In the genomic region with DNA sequence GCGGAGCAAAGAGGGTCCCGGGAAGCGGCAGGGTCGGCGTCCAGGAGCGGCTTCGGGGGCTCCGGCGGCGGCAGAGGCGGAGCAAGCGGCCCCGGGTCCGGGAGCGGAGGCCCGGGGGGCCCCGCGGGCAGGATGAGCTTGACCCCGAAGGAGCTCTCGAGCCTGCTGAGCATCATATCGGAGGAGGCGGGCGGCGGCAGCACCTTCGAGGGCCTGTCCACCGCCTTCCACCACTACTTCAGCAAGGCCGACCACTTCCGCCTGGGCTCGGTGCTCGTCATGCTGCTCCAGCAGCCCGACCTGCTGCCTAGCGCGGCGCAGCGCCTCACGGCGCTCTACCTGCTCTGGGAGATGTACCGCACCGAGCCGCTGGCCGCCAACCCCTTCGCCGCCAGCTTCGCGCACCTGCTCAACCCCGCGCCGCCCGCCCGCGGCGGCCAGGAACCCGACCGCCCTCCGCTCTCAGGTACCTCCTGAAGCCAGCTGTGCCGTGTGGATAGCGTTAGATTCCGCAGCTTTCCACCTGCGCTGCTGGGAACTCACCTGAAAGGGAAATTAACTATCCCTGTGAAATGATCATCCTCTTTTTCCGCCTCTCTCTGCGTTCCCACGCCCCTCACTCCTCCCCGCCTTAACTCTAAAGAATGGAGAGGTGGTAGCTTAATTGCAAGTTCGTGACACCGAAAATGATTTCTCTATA, we compare ENCODE assay signal across 8 cellular contexts. TPM values are rescaled to one million over a fixed set of nuclear protein-coding genes. Genes with fewer than 3 reads are reported as not detected.
A peak's percentile ranks its signal among the peaks of the same experiment; 100 is the strongest.
DNase-seq lines count a peak whose midpoint lies in the region; ATAC-seq and TF ChIP-seq lines count a peak whose summit lies in the region.

No MANE protein-coding gene starts in this region.

- H3K36me3 ChIP-seq in BLaER1 (peaks cover 23% of the 10 kb centered on the region), OCI-LY3 (replicated peaks; ENCODE audit: low read depth, low read length) (peaks cover 15% of the 10 kb centered on the region), thoracic aorta (peaks cover 4% of the 10 kb centered on the region)

- peaks cover 42% of the 10 kb centered on the region for H3K79me2 ChIP-seq in OCI-LY3 (ENCODE audit: low read length)

- peaks cover 38% of the 10 kb centered on the region for H3K36me3 Mint-ChIP-seq in activated T-helper 17 cell treated with anti-CD3 and anti-CD28 coated beads, Interleukin-2, amount 50 U/mL, for 72 hours (ENCODE audit: low read depth)
- H3K36me3 Mint-ChIP-seq in osteocyte (ENCODE audit: unreplicated experiment): peaks cover 5% of the 10 kb centered on the region

- H3K4me3 ChIP-seq in BLaER1: peak overlapping the region; percentile 100
- peak overlapping the region; percentile 93 for H3K4me3 ChIP-seq in OCI-LY3 (ENCODE audit: low read length)
- H3K4me3 ChIP-seq in thoracic aorta: peak overlapping the region; percentile 86

- H3K27me3 Mint-ChIP-seq in activated T-helper 17 cell treated with anti-CD3 and anti-CD28 coated beads, Interleukin-2, amount 50 U/mL, for 72 hours: no peaks in the 10 kb centered on the region
- H3K27me3 Mint-ChIP-seq in osteocyte (ENCODE audit: unreplicated experiment): no peaks in the 10 kb centered on the region

- no peak for TF ChIP-seq CTCF in OCI-LY3 (IDR thresholded peaks at IDR 0.05; ENCODE audit: low read depth, low read length)
- TF ChIP-seq CTCF in foreskin keratinocyte (conservative IDR thresholded peaks at IDR 0.05): no peak
- TF ChIP-seq CTCF in osteocyte (IDR thresholded peaks at IDR 0.05): no peak
- no peak for TF ChIP-seq CTCF in thoracic aorta (IDR thresholded peaks at IDR 0.05)

- H3K4me2 ChIP-seq in BLaER1: peak overlapping the region; percentile 87
- H3K4me2 ChIP-seq in OCI-LY3 (ENCODE audit: low read length): peak overlapping the region; percentile 95

- H3K9me3 Mint-ChIP-seq in activated T-helper 17 cell treated with anti-CD3 and anti-CD28 coated beads, Interleukin-2, amount 50 U/mL, for 72 hours: no peaks in the 10 kb centered on the region
- no peaks in the 10 kb centered on the region for H3K9me3 Mint-ChIP-seq in osteocyte (ENCODE audit: unreplicated experiment)

- H3K9me3 ChIP-seq in BLaER1 (no peaks in the 10 kb centered on the region), OCI-LY3 (ENCODE audit: insufficient read depth, low read length) (no peaks in the 10 kb centered on the region), thoracic aorta (no peaks in the 10 kb centered on the region)

- H3K27ac ChIP-seq in BLaER1: peak overlapping the region; percentile 98
- peak overlapping the region; percentile 70 for H3K27ac ChIP-seq in OCI-LY3 (ENCODE audit: low read length)
- H3K27ac ChIP-seq in foreskin keratinocyte: peak overlapping the region; percentile 85
- H3K27ac ChIP-seq in thoracic aorta: peak overlapping the region; percentile 80 to 82

- H2AFZ ChIP-seq in OCI-LY3 (ENCODE audit: low read depth, low read length): peak overlapping the region; percentile 54; the same call in 1 of the 2 replicates

- H4K20me1 ChIP-seq in BLaER1 (peaks cover 49% of the 10 kb centered on the region), OCI-LY3 (ENCODE audit: insufficient read depth, low read length) (peaks cover 30% of the 10 kb centered on the region)

- peak overlapping the region; percentile 93 for H3K27ac Mint-ChIP-seq in activated T-helper 17 cell treated with anti-CD3 and anti-CD28 coated beads, Interleukin-2, amount 50 U/mL, for 72 hours
- H3K27ac Mint-ChIP-seq in osteocyte (ENCODE audit: unreplicated experiment): peak overlapping the region; percentile 96

- ATAC-seq in GM19043 (IDR thresholded peaks at IDR 0.05; ENCODE audit: low read depth, unreplicated experiment) (peak; percentile 41), HG03354 (IDR thresholded peaks at IDR 0.05; ENCODE audit: poor library complexity, severe bottlenecking, unreplicated experiment) (peak; percentile 65), foreskin keratinocyte (peak; percentile 74), thoracic aorta (ENCODE audit: insufficient number of reproducible peaks, low FRiP score, low read depth) (peak; percentile 22)
- ATAC-seq in activated T-helper 17 cell treated with anti-CD3 and anti-CD28 coated beads, Interleukin-2, amount 50 U/mL, for 72 hours (replicated peaks): peak; percentile 76

- peak; percentile 46 to 65 for DNase-seq in foreskin keratinocyte
- DNase-seq in osteocyte (ENCODE audit: extremely low spot score, unreplicated experiment): peak; percentile 87
- peak; percentile 26 for DNase-seq in thoracic aorta (ENCODE audit: low spot score)

- peak overlapping the region; percentile 87 for H3K4me3 Mint-ChIP-seq in activated T-helper 17 cell treated with anti-CD3 and anti-CD28 coated beads, Interleukin-2, amount 50 U/mL, for 72 hours
- peak overlapping the region; percentile 94 for H3K4me3 Mint-ChIP-seq in osteocyte (ENCODE audit: unreplicated experiment)

- peaks cover 19% of the 10 kb centered on the region for H3K4me1 Mint-ChIP-seq in activated T-helper 17 cell treated with anti-CD3 and anti-CD28 coated beads, Interleukin-2, amount 50 U/mL, for 72 hours
- peaks cover 28% of the 10 kb centered on the region for H3K4me1 Mint-ChIP-seq in osteocyte (ENCODE audit: unreplicated experiment)

- H3K27me3 ChIP-seq in BLaER1 (no peaks in the 10 kb centered on the region), OCI-LY3 (ENCODE audit: low read depth, low read length) (no peaks in the 10 kb centered on the region), foreskin keratinocyte (no peaks in the 10 kb centered on the region), thoracic aorta (replicated peaks; ENCODE audit: insufficient read depth) (no peaks in the 10 kb centered on the region)

- H3K9ac ChIP-seq in BLaER1 (peak overlapping the region; percentile 99), OCI-LY3 (ENCODE audit: low read length) (peak overlapping the region; percentile 93)

- H3K4me1 ChIP-seq in BLaER1 (peaks cover 37% of the 10 kb centered on the region), OCI-LY3 (ENCODE audit: low read length) (peaks cover 18% of the 10 kb centered on the region), foreskin keratinocyte (peaks cover 2% of the 10 kb centered on the region), thoracic aorta (ENCODE audit: control insufficient read depth in 1 of 2, low read depth in 2 of 2) (peaks cover 21 to 29% of the 10 kb centered on the region in 2 donors)

RNA-seq across cellular contexts. Expression of a gene that starts 0.5 kb away (rescaled TPM):
- 10 to 100 TPM; 38.5 to 56.1 TPM for total RNA-seq in activated T-helper 17 cell treated with anti-CD3 and anti-CD28 coated beads, Interleukin-2, amount 50 U/mL, for 72 hours
- total RNA-seq in foreskin keratinocyte: 55.9 and 59.7 TPM in 2 replicates
- polyA plus RNA-seq in foreskin keratinocyte: 30.5 and 35.4 TPM in 2 replicates
- 31.4 and 36.8 TPM in 2 replicates for total RNA-seq in osteocyte
- 10 to 100 TPM; 27.8 to 34.2 TPM for total RNA-seq in thoracic aorta

RNA-seq across cellular contexts. Expression of a gene that starts 55.3 kb away (rescaled TPM):
- total RNA-seq in activated T-helper 17 cell treated with anti-CD3 and anti-CD28 coated beads, Interleukin-2, amount 50 U/mL, for 72 hours: 100 to 1,000 TPM in 1 of 2 donors, 10 to 100 TPM in 1; 83.5 to 108 TPM
- total RNA-seq in foreskin keratinocyte (53.6 and 55.9 TPM in 2 replicates), osteocyte (31.8 and 34.7 TPM in 2 replicates), thoracic aorta (100 to 1,000 TPM; 106 to 152 TPM)
- polyA plus RNA-seq in foreskin keratinocyte: 33.0 and 37.9 TPM in 2 replicates

Comparison
In these comparisons a context has a peak if more than half of its experiments do, and no peak if none do; other contexts are left out.
1. Peak in every context shown above with its lines: DNase-seq, ATAC-seq, H3K4me3 ChIP-seq and H3K27ac ChIP-seq.
2. ATAC-seq: peak in every context shown above with its lines; median percentile 76 in activated T-helper 17 cell treated with anti-CD3 and anti-CD28 coated beads, Interleukin-2, amount 50 U/mL, for 72 hours; 74 in foreskin keratinocyte; 65 in HG03354; 41 in GM19043; 22 in thoracic aorta.
3. DNase-seq: peak in every context shown above with its lines; median percentile 87 in osteocyte; 56 in foreskin keratinocyte; 26 in thoracic aorta.